2 cellular contexts compared by ENCODE assay signal in the genomic region with DNA sequence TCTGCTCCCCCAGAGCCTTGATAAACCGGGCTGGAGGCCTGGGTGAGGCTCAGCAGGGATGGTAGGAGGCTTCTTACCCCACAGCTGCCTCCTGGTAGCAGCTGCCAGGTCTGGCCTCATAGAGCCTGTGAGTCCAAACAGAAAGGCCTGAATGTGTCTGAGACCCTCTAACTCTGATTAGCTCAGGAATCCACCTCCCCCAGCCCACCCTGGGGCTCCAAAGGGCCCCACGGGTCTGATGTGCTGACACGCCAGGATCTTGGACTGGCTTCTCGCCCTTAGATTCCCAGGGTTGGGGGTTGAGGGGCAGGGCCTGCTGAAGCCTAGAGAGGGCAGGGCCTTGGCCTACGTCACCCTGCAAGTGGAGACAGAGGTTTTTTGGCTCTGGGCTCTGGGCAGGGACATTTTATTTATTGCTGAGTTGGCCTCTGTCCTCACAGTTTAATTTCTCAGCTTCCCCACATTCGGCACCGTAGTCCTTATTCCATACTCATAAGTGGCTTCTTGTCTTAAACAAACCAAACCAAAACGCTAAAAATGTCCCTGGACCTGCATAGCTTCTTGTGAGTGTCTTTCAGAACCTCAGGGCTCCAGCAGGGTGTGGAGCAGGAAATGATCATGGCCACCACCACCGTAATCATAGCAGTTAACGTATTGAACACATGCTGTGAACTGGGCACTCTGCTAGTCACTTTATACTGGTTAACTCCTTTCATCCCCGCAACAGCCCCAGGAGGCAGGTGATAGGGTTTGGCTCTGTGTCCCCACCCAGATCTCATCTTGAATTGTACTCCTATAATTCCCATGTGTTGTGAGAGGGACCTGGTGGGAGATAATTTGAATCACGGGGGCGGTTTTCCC.
TF ChIP-seq lines count a peak whose summit lies in the region.

No MANE protein-coding gene starts in this region.

TF ChIP-seq in liver, 16 proteins besides CTCF, POLR2A, EP300 and RAD21:
- no peak for TF ChIP-seq GABPA (IDR thresholded peaks at IDR 0.05 in 1 of 2, conservative IDR thresholded peaks at IDR 0.05 in 1 of 2)
- TF ChIP-seq YY1 (IDR thresholded peaks at IDR 0.05) = peak; percentile 40
- peak in 1 of 2 donors; percentile 36 for TF ChIP-seq HNF4A (conservative IDR thresholded peaks at IDR 0.05)
- TF ChIP-seq JUND (IDR thresholded peaks at IDR 0.05) = no peak
- no peak for TF ChIP-seq SP1 (IDR thresholded peaks at IDR 0.05)
- TF ChIP-seq NR2F2 (IDR thresholded peaks at IDR 0.05) = peak; percentile 56
- no peak for TF ChIP-seq FOXA2 (IDR thresholded peaks at IDR 0.05)
- TF ChIP-seq, protein P1, sequence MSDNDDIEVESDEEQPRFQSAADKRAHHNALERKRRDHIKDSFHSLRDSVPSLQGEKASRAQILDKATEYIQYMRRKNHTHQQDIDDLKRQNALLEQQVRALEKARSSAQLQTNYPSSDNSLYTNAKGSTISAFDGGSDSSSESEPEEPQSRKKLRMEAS (IDR thresholded peaks at IDR 0.05) = no peak

TF ChIP-seq in HepG2, 621 proteins besides CTCF, POLR2A, EP300 and RAD21:
- TF ChIP-seq, protein P2, sequence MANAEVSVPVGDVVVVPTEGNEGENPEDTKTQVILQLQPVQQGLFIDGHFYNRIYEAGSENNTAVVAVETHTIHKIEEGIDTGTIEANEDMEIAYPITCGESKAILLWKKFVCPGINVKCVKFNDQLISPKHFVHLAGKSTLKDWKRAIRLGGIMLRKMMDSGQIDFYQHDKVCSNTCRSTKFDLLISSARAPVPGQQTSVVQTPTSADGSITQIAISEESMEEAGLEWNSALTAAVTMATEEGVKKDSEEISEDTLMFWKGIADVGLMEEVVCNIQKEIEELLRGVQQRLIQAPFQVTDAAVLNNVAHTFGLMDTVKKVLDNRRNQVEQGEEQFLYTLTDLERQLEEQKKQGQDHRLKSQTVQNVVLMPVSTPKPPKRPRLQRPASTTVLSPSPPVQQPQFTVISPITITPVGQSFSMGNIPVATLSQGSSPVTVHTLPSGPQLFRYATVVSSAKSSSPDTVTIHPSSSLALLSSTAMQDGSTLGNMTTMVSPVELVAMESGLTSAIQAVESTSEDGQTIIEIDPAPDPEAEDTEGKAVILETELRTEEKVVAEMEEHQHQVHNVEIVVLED (CRISPR knock-in tag; IDR thresholded peaks at IDR 0.05; ENCODE audit: borderline replicate concordance) = no peak
- TF ChIP-seq ADNP (CRISPR knock-in tag; IDR thresholded peaks at IDR 0.05) = no peak
- TF ChIP-seq ZNF550 (CRISPR knock-in tag; IDR thresholded peaks at IDR 0.05; ENCODE audit: borderline replicate concordance) = no peak
- TF ChIP-seq, protein P3, sequence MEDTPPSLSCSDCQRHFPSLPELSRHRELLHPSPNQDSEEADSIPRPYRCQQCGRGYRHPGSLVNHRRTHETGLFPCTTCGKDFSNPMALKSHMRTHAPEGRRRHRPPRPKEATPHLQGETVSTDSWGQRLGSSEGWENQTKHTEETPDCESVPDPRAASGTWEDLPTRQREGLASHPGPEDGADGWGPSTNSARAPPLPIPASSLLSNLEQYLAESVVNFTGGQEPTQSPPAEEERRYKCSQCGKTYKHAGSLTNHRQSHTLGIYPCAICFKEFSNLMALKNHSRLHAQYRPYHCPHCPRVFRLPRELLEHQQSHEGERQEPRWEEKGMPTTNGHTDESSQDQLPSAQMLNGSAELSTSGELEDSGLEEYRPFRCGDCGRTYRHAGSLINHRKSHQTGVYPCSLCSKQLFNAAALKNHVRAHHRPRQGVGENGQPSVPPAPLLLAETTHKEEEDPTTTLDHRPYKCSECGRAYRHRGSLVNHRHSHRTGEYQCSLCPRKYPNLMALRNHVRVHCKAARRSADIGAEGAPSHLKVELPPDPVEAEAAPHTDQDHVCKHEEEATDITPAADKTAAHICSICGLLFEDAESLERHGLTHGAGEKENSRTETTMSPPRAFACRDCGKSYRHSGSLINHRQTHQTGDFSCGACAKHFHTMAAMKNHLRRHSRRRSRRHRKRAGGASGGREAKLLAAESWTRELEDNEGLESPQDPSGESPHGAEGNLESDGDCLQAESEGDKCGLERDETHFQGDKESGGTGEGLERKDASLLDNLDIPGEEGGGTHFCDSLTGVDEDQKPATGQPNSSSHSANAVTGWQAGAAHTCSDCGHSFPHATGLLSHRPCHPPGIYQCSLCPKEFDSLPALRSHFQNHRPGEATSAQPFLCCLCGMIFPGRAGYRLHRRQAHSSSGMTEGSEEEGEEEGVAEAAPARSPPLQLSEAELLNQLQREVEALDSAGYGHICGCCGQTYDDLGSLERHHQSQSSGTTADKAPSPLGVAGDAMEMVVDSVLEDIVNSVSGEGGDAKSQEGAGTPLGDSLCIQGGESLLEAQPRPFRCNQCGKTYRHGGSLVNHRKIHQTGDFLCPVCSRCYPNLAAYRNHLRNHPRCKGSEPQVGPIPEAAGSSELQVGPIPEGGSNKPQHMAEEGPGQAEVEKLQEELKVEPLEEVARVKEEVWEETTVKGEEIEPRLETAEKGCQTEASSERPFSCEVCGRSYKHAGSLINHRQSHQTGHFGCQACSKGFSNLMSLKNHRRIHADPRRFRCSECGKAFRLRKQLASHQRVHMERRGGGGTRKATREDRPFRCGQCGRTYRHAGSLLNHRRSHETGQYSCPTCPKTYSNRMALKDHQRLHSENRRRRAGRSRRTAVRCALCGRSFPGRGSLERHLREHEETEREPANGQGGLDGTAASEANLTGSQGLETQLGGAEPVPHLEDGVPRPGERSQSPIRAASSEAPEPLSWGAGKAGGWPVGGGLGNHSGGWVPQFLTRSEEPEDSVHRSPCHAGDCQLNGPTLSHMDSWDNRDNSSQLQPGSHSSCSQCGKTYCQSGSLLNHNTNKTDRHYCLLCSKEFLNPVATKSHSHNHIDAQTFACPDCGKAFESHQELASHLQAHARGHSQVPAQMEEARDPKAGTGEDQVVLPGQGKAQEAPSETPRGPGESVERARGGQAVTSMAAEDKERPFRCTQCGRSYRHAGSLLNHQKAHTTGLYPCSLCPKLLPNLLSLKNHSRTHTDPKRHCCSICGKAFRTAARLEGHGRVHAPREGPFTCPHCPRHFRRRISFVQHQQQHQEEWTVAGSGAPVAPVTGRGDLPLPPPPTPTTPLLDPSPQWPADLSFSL (CRISPR knock-in tag; IDR thresholded peaks at IDR 0.05) = no peak
- TF ChIP-seq RFX3 (CRISPR knock-in tag; IDR thresholded peaks at IDR 0.05) = no peak
- TF ChIP-seq ZNF207 (IDR thresholded peaks at IDR 0.05; ENCODE audit: borderline replicate concordance) = no peak
- no peak for TF ChIP-seq NAIF1 (CRISPR knock-in tag; IDR thresholded peaks at IDR 0.05; ENCODE audit: borderline replicate concordance)
- no peak for TF ChIP-seq ZNF589 (CRISPR knock-in tag; conservative IDR thresholded peaks at IDR 0.05)
- TF ChIP-seq HMG20B (CRISPR knock-in tag; conservative IDR thresholded peaks at IDR 0.05) = no peak
- no peak for TF ChIP-seq ZNF34 (CRISPR knock-in tag; IDR thresholded peaks at IDR 0.05; ENCODE audit: borderline replicate concordance)
- TF ChIP-seq, protein P4, sequence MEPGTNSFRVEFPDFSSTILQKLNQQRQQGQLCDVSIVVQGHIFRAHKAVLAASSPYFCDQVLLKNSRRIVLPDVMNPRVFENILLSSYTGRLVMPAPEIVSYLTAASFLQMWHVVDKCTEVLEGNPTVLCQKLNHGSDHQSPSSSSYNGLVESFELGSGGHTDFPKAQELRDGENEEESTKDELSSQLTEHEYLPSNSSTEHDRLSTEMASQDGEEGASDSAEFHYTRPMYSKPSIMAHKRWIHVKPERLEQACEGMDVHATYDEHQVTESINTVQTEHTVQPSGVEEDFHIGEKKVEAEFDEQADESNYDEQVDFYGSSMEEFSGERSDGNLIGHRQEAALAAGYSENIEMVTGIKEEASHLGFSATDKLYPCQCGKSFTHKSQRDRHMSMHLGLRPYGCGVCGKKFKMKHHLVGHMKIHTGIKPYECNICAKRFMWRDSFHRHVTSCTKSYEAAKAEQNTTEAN (CRISPR knock-in tag; conservative IDR thresholded peaks at IDR 0.05) = no peak
- TF ChIP-seq HOXD1 (CRISPR knock-in tag; IDR thresholded peaks at IDR 0.05) = no peak
- no peak for TF ChIP-seq SNRNP70 (IDR thresholded peaks at IDR 0.05; ENCODE audit: low read depth, low read length)
- no peak for TF ChIP-seq PHF5A (CRISPR knock-in tag; IDR thresholded peaks at IDR 0.05; ENCODE audit: low read depth, unreplicated experiment)
